Comparison of ENCODE assay signal across 8 cellular contexts in the genomic region with DNA sequence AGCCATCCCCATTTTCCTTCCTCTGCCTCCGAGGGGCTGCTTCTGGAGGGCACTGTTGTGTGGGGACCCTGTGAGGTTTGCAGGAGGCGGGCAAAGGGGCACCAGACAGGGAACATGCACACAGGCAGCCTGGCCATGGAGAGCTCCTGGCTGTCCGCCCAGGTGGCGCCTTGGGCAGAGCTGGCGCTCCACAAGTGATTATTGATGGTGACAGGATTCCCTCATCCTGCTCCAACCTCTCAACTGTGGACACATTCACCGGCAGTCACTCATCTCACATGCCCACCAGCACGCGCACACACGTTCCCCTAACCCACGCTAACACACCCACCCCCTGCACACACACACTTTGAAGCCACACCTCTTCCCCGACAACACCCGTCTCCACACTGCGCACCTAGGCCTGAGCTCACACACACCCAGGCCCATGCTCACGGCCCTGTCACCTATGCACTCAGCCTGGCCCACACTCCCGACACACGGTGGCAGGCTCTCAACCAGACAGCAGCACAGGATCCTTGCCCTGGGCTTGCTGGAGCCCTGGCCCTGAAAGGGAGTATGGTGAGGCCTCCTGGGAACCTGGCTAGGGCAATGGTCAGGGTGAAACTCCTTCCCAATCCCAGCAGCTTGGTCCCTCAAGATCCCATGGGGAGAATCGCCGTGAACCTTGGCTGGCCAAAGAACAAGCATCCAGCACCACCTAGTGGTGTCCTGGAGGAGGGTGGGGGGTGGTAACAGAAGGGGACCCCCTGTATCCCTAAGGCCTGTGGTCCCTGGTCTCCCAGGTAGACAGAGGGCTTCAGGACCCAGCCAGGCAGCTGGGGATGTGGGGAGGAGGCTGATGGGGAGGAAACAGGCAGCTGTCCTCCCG. TPM values are rescaled to one million over a fixed set of nuclear protein-coding genes. Genes with fewer than 3 reads are reported as not detected.
DNase-seq lines count a peak whose midpoint lies in the region; ATAC-seq and TF ChIP-seq lines count a peak whose summit lies in the region.

No MANE protein-coding gene starts in this region.

- intact Hi-C loops in Right ventricle myocardium inferior (cut with DNase I): loop anchor here (5.0 kb wide), 2 partner anchors 35 to 60 kb away; a partner anchor contains a TSS
- intact Hi-C loops in cardiac septum (cut with DNase I): no loop called here

- POLR2A ChIA-PET in RWPE1 (lab: Yijun Ruan, JAX; ENCODE audit: low non-redundant PET): no interaction called here

- ATAC-seq in Right ventricle myocardium inferior: peak; percentile 21
- no peak for ATAC-seq in HG03139 (IDR thresholded peaks at IDR 0.05; ENCODE audit: unreplicated experiment)

- no peak overlapping the region for H3K27ac ChIP-seq in RWPE1

- CTCF ChIA-PET in RWPE1 (lab: Yijun Ruan, JAX): interaction anchor here (0.6 to 2.1 kb wide), 5 partner anchors 16 to 55 kb away, joined by 3 to 12 read pairs (median 4); a partner anchor contains a TSS

- TF ChIP-seq CTCF in RWPE1 (conservative IDR thresholded peaks at IDR 0.05; ENCODE audit: low read depth) (peak; percentile 30; the same call in 1 of the 2 replicates), fibroblast of villous mesenchyme (IDR thresholded peaks at IDR 0.05; ENCODE audit: insufficient read depth, low read depth, low read length) (peak; percentile 71)

- DNase-seq in Right ventricle myocardium inferior (ENCODE audit: missing footprints) (no peak), cardiac septum (ENCODE audit: low spot score) (no peak), RWPE1 (ENCODE audit: low spot score) (peak; percentile 36), fibroblast of villous mesenchyme (ENCODE audit: low read depth) (peak; percentile 37), retina (peak; percentile 65)
- no peak for DNase-seq in stimulated activated CD8-positive, alpha-beta memory T cell treated with anti-CD3 and anti-CD28 coated beads, Interleukin-4, amount 100 ng/mL, for 48 hours
- DNase-seq in stimulated activated CD4-positive, alpha-beta T cell treated with anti-CD3 and anti-CD28 coated beads, Interleukin-4, amount 100 ng/mL, for 4 hours: no peak

- no peak overlapping the region for H3K4me3 ChIP-seq in fibroblast of villous mesenchyme (ENCODE audit: low read depth, low read length)

RNA-seq across cellular contexts. Expression of a gene that starts 3.6 kb away (rescaled TPM):
- total RNA-seq in Right ventricle myocardium inferior (5.1 TPM), cardiac septum (10.9 TPM), fibroblast of villous mesenchyme (not detected in 2 replicates)

RNA-seq across cellular contexts. Expression of a gene that starts 6.7 kb away (rescaled TPM):
- 5,286 TPM for total RNA-seq in Right ventricle myocardium inferior
- 4,725 TPM for total RNA-seq in cardiac septum
- under 0.01 TPM in 1 of 2 replicates, not detected in the other for total RNA-seq in fibroblast of villous mesenchyme

RNA-seq across cellular contexts. Expression of a gene that starts 16.0 kb away (rescaled TPM):
- total RNA-seq in Right ventricle myocardium inferior: 10.4 TPM
- total RNA-seq in cardiac septum: 15.3 TPM
- total RNA-seq in fibroblast of villous mesenchyme: 4.7 and 7.7 TPM in 2 replicates

RNA-seq across cellular contexts. Expression of a gene that starts 28.0 kb away (rescaled TPM):
- total RNA-seq in Right ventricle myocardium inferior (68.7 TPM), cardiac septum (84.4 TPM), fibroblast of villous mesenchyme (42.2 and 47.1 TPM in 2 replicates)

RNA-seq across cellular contexts. Expression of a gene that starts 34.9 kb away (rescaled TPM):
- 21.4 TPM for total RNA-seq in Right ventricle myocardium inferior
- 21.9 TPM for total RNA-seq in cardiac septum
- total RNA-seq in fibroblast of villous mesenchyme: 23.7 and 42.5 TPM in 2 replicates

Comparison
In these comparisons a context has a peak if more than half of its experiments do, and no peak if none do; other contexts are left out.
1. DNase-seq: peak in RWPE1 (single experiment), fibroblast of villous mesenchyme (single experiment) and retina (single experiment); none in Right ventricle myocardium inferior (single experiment), cardiac septum (single experiment), stimulated activated CD8-positive, alpha-beta memory T cell treated with anti-CD3 and anti-CD28 coated beads, Interleukin-4, amount 100 ng/mL, for 48 hours (single experiment) and stimulated activated CD4-positive, alpha-beta T cell treated with anti-CD3 and anti-CD28 coated beads, Interleukin-4, amount 100 ng/mL, for 4 hours (0 of 2).
2. RNA of a gene that starts 6.7 kb away (total RNA-seq): 5,286 TPM in Right ventricle myocardium inferior (single experiment) and 4,725 TPM in cardiac septum (single experiment); under 0.01 TPM in fibroblast of villous mesenchyme; every median in the first group is over 1,000 times any median in the second.